ENCODE assay signal across 8 cellular contexts in genomic region chr6:3925904-3926482, GRCh38.
DNase-seq lines count a peak whose midpoint lies in the region; ATAC-seq, FAIRE-seq and TF ChIP-seq lines count a peak whose summit lies in the region.
"Not testable (repeated sequence)": the region's sequence is repeated elsewhere in the genome, so short reads cannot be mapped to it uniquely, and the experiment has no call there.

No MANE protein-coding gene starts in this region.

- BruUV-seq in endothelial cell of umbilical vein (replicated peaks; lab: Mats Ljungman, UMichigan): not testable (repeated sequence)

- H3K4me3 ChIP-seq in endothelial cell of umbilical vein (replicated peaks in 1 of 3; ENCODE audit: insufficient read depth in 1 of 3, low read depth in 1 of 3, low read length in 3 of 3); right lobe of liver; uterus: not testable (repeated sequence)

- not testable (repeated sequence) for H3K36me3 ChIP-seq in endothelial cell of umbilical vein (ENCODE audit: control insufficient read depth in 2 of 2, extremely low read depth in 1 of 2, insufficient read depth in 2 of 2, low read length in 2 of 2); right lobe of liver; uterus

- TF ChIP-seq CTCF in endothelial cell of umbilical vein (IDR thresholded peaks at IDR 0.05; ENCODE audit: extremely low read depth in 1 of 2, insufficient read depth in 1 of 2, low read depth in 1 of 2, low read length in 2 of 2); right lobe of liver (IDR thresholded peaks at IDR 0.05); uterus (IDR thresholded peaks at IDR 0.05): not testable (repeated sequence)

- H2AFZ ChIP-seq in endothelial cell of umbilical vein (ENCODE audit: low read depth, low read length): peak overlapping the region; percentile 75

- H3K4me1 ChIP-seq in endothelial cell of umbilical vein (ENCODE audit: control insufficient read depth, extremely low read depth, insufficient read depth, low read length); right lobe of liver; uterus: not testable (repeated sequence)

- intact Hi-C loops in endothelial cell of umbilical vein (cut with micrococcal nuclease); Right ventricle myocardium inferior (cut with DNase I); sciatic nerve (cut with DNase I); uterus (cut with DNase I; ENCODE audit: low total_unique reads): not testable (repeated sequence)
- intact Hi-C loops in right lobe of liver (cut with DNase I): loop anchor here in 1 of 2 donors (10.0 kb wide), 1 partner anchor 59 kb away; no protein-coding TSS in a partner anchor

- H3K4me2 ChIP-seq in endothelial cell of umbilical vein (ENCODE audit: insufficient read depth, low read length): not testable (repeated sequence)

- FAIRE-seq in endothelial cell of umbilical vein (lab: Jason Lieb, UNC): peak; percentile 76

- TF ChIP-seq POLR2A in endothelial cell of umbilical vein (IDR thresholded peaks at IDR 0.05; ENCODE audit: low read depth, low read length); right lobe of liver (IDR thresholded peaks at IDR 0.05); uterus (IDR thresholded peaks at IDR 0.05): not testable (repeated sequence)

- 88% methylated on average over 11 of the region's 13 CpGs for WGBS in right lobe of liver (ENCODE audit: insufficient coverage, low coverage, low lambda C conversion rate, missing lambda C conversion rate)

- POLR2A ChIA-PET in endothelial cell of umbilical vein (lab: Charles Lee): not testable (repeated sequence)

- not testable (repeated sequence) for H3K9me1 ChIP-seq in endothelial cell of umbilical vein (replicated peaks; ENCODE audit: control insufficient read depth, extremely low read depth, insufficient read depth, low read length)

- not testable (repeated sequence) for H3K9ac ChIP-seq in endothelial cell of umbilical vein (replicated peaks; ENCODE audit: extremely low read depth, insufficient read depth, low read length)

- not testable (repeated sequence) for H3K9me3 ChIP-seq in endothelial cell of umbilical vein (replicated peaks; ENCODE audit: control insufficient read depth, insufficient read depth, low read length); right lobe of liver; uterus

- CTCF ChIA-PET in endothelial cell of umbilical vein (lab: Charles Lee): interaction anchor here (2.0 kb wide), 1 partner anchor 52 kb away, joined by 9 read pairs; no protein-coding TSS in a partner anchor

- H3K27me3 ChIP-seq in endothelial cell of umbilical vein (ENCODE audit: control insufficient read depth in 2 of 2, insufficient read depth in 2 of 2, low read length in 2 of 2); right lobe of liver; uterus: not testable (repeated sequence)

- not testable (repeated sequence) for H3K79me2 ChIP-seq in endothelial cell of umbilical vein (ENCODE audit: control insufficient read depth, insufficient read depth, low read length)

- H4K20me1 ChIP-seq in endothelial cell of umbilical vein (replicated peaks; ENCODE audit: control insufficient read depth, extremely low read depth, insufficient read depth, low read length): not testable (repeated sequence)

- dilution Hi-C loops in endothelial cell of umbilical vein (cut with MboI; ENCODE audit: extremely low pct_ligation_motif_present, low sequenced_read_pairs): not testable (repeated sequence)

- not testable (repeated sequence) for H3K27ac ChIP-seq in endothelial cell of umbilical vein (ENCODE audit: insufficient read depth, low read depth, low read length); right lobe of liver
- H3K27ac ChIP-seq in uterus: peak overlapping the region; percentile 50 to 57

- DNase-seq in ELR (ENCODE audit: low read depth) (peak; percentile 61), M059J (ENCODE audit: low read depth) (peak; percentile 65), uterus (peak in 1 of 2 donors; percentile 48)
- peak; percentile 47 for DNase-seq in activated CD8-positive, alpha-beta memory T cell treated with anti-CD3 and anti-CD28 coated beads for 24 hours
- DNase-seq in endothelial cell of umbilical vein (ENCODE audit: low read depth, low spot score); Right ventricle myocardium inferior (ENCODE audit: missing footprints); right lobe of liver; sciatic nerve (ENCODE audit: low spot score): not testable (repeated sequence)

- peak; percentile 77 for ATAC-seq in Right ventricle myocardium inferior
- peak in 3 of 4 donors; percentile 13 to 19 (median 17) for ATAC-seq in right lobe of liver
- ATAC-seq in sciatic nerve: peak; percentile 33

Comparison
In these comparisons a context has a peak if more than half of its experiments do, and no peak if none do; other contexts are left out.
1. ATAC-seq: peak in every context shown above with its lines; median percentile 77 in Right ventricle myocardium inferior; 33 in sciatic nerve; 17 in right lobe of liver.